9 cellular contexts compared by ENCODE assay signal in the genomic region with DNA sequence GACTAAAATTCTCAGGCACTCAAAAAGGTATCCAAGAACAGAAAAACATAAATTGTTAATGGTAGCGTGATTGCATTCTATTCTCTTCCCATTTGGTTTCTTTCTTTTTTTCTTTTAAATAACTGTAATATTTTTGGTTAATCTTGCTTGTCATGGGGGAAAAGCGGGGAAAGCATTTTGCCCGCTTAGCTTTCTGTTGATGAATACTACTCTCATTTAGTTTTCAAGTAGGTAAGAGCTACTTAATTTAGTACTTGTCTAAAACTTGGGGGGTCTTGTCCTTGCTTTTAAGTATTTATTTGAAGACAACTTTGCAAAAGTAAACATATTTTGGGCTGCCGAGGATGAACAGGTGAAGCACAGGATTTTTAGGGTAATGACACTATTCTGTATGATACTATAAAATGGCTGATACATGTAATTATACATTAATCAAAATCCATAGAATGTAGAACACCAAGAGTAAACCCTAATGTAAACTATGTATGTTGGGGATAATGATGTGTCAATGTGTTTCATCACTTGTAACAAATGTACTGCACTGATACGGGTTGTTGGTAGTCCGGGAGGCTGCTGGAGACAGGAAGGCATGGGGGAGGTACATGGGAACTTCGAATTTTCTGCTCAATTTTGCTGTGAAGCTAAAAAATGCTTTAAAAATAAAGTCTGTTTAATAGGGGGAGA. TPM values are rescaled to one million over a fixed set of nuclear protein-coding genes. Genes with fewer than 3 reads are reported as not detected.
DNase-seq lines count a peak whose midpoint lies in the region; ATAC-seq and TF ChIP-seq lines count a peak whose summit lies in the region.
"Had no signal": no experiment of that assay in that cellular context is flagged by ENCODE, and none has a peak within 500 bp of the region (broad histone marks: within the 10 kb centered on the region; RNA-seq: fewer than 3 reads in every experiment).

No MANE protein-coding gene starts in this region.

- TF ChIP-seq POLR2A in esophagus muscularis mucosa (IDR thresholded peaks at IDR 0.05; ENCODE audit: low read depth) = no peak

- no peaks in the 10 kb centered on the region for H3K9me3 ChIP-seq in RWPE2 (ENCODE audit: severe bottlenecking)
- H3K9me3 ChIP-seq in esophagus muscularis mucosa = no peaks in the 10 kb centered on the region

- no peak for TF ChIP-seq EP300 in esophagus muscularis mucosa (IDR thresholded peaks at IDR 0.05)

- H3K36me3 ChIP-seq in RWPE2 (ENCODE audit: low read depth) (peaks cover 37% of the 10 kb centered on the region), esophagus muscularis mucosa (no peaks in the 10 kb centered on the region), rectal smooth muscle tissue (ENCODE audit: control insufficient read depth, insufficient read depth, low read length) (no peaks in the 10 kb centered on the region)

- no peak for DNase-seq in RWPE2 (ENCODE audit: low spot score)
- no peak for DNase-seq in esophagus muscularis mucosa (ENCODE audit: extremely low spot score)
- DNase-seq in hippocampal formation (lab: John Stamatoyannopoulos, UW) = no peak
- DNase-seq in DMS 273 (lab: John Stamatoyannopoulos, UW; ENCODE audit: unreplicated experiment) = no peak
- DNase-seq: GOT3 had no signal

- ATAC-seq in RWPE2 (ENCODE audit: low read depth) (0 out of 3 replicates have a peak, but pooled peaks have one; percentile 9), HG03159 (IDR thresholded peaks at IDR 0.05; ENCODE audit: unreplicated experiment) (no peak), HG02678 (IDR thresholded peaks at IDR 0.05; ENCODE audit: unreplicated experiment) (no peak)

- TF ChIP-seq CTCF in GM12875 (IDR thresholded peaks at IDR 0.05; ENCODE audit: borderline replicate concordance, insufficient read depth, low read depth, low read length) = no peak
- no peak for TF ChIP-seq CTCF in RWPE2 (IDR thresholded peaks at IDR 0.05; ENCODE audit: poor library complexity, severe bottlenecking)
- TF ChIP-seq CTCF in esophagus muscularis mucosa (IDR thresholded peaks at IDR 0.05) = no peak

- H3K4me1 ChIP-seq in RWPE2 (ENCODE audit: insufficient read depth, poor library complexity, severe bottlenecking) = peaks cover 45% of the 10 kb centered on the region
- H3K4me1 ChIP-seq in esophagus muscularis mucosa = peaks cover 19 to 50% (median 45%) of the 10 kb centered on the region in 4 donors
- peaks cover 10% of the 10 kb centered on the region for H3K4me1 ChIP-seq in rectal smooth muscle tissue (ENCODE audit: control insufficient read depth, insufficient read depth, low read length)

- intact Hi-C loops in esophagus muscularis mucosa (cut with DNase I) = no loop called here

- WGBS in esophagus muscularis mucosa = 32% methylated on average over 7 of the region's 7 CpGs

- H3K27me3 ChIP-seq in RWPE2 (ENCODE audit: insufficient read depth, poor library complexity, severe bottlenecking) (no peaks in the 10 kb centered on the region), esophagus muscularis mucosa (no peaks in the 10 kb centered on the region), rectal smooth muscle tissue (ENCODE audit: control insufficient read depth, insufficient read depth, low read length) (no peaks in the 10 kb centered on the region)

- H3K27ac ChIP-seq in RWPE2 (ENCODE audit: poor library complexity, severe bottlenecking) (peak overlapping the region; percentile 93), esophagus muscularis mucosa (replicated peaks in 1 of 4) (peak overlapping the region; percentile 94 to 97 (median 95)), rectal smooth muscle tissue (ENCODE audit: low read depth, low read length) (peak overlapping the region; percentile 97)

- H3K9ac ChIP-seq in rectal smooth muscle tissue (ENCODE audit: low read length) = no peak overlapping the region

- H3K4me3 ChIP-seq in GM12875 (ENCODE audit: low read depth, low read length) (peak overlapping the region; percentile 89), RWPE2 (ENCODE audit: severe bottlenecking) (peak overlapping the region; percentile 93), esophagus muscularis mucosa (peak overlapping the region; percentile 74 to 92 (median 90)), rectal smooth muscle tissue (ENCODE audit: low read length) (peak overlapping the region; percentile 96)

RNA-seq across cellular contexts. Expression of gene TES, which starts 1.7 kb away (rescaled TPM):
- total RNA-seq in esophagus muscularis mucosa = 100 to 1,000 TPM; 213 to 356 (median 265) TPM
